18 cellular contexts compared by ENCODE assay signal in genomic region chr11:47913569-47914244, GRCh38.
DNase-seq lines count a peak whose midpoint lies in the region; ATAC-seq and TF ChIP-seq lines count a peak whose summit lies in the region.
"Had no signal": no experiment of that assay in that cellular context is flagged by ENCODE, and none has a peak within 500 bp of the region (broad histone marks: within the 10 kb centered on the region; RNA-seq: fewer than 3 reads in every experiment).

No MANE protein-coding gene starts in this region.

- H3K27ac Mint-ChIP-seq in CD8-positive, alpha-beta T cell, result peak overlapping the region; percentile 3
- H3K27ac Mint-ChIP-seq in memory B cell, result peak overlapping the region; percentile 81
- H3K27ac Mint-ChIP-seq: T-helper 1 cell treated with Interleukin-12 subunit alpha and Interleukin-12 subunit beta and Interleukin-4 antibody, amounts not matched to agents 30 μg/mL and 1 μg/mL, for 36 hours had no signal

- no peak for TF ChIP-seq CTCF in A673 (conservative IDR thresholded peaks at IDR 0.05; ENCODE audit: low read depth, low read length)
- TF ChIP-seq CTCF in CD8-positive, alpha-beta T cell (IDR thresholded peaks at IDR 0.05), result no peak
- no peak for TF ChIP-seq CTCF in OCI-LY7 (conservative IDR thresholded peaks at IDR 0.05; ENCODE audit: low read length)
- no peak for TF ChIP-seq CTCF in breast epithelium (IDR thresholded peaks at IDR 0.05)

- CTCF ChIA-PET in A673 (lab: Charles Lee), result no interaction called here
- CTCF ChIA-PET in CD8-positive, alpha-beta T cell (lab: Charles Lee), result interaction anchor here (0.6 kb wide), 1 partner anchor 36 kb away, joined by 4 read pairs; no protein-coding TSS in a partner anchor
- CTCF ChIA-PET in OCI-LY7 (lab: Charles Lee; ENCODE audit: unreplicated experiment), result interaction anchor here (0.9 kb wide), 1 partner anchor 194 kb away, joined by 3 read pairs; no protein-coding TSS in a partner anchor

- DNase-seq in A673 (ENCODE audit: low spot score), result peak; percentile 39
- no peak for DNase-seq in CD8-positive, alpha-beta T cell
- no peak for DNase-seq in OCI-LY7 (ENCODE audit: low spot score)
- no peak for DNase-seq in memory B cell (ENCODE audit: low spot score in 2 of 2)
- DNase-seq in breast epithelium (ENCODE audit: low spot score in 2 of 2), result no peak
- no peak for DNase-seq in DMS153 (lab: John Stamatoyannopoulos, UW)
- DNase-seq: ACHN; COR-L47; DMS53; NCI-H2029 treated with DMSO at 0.1 percent for 48 hours; NCI-H510A treated with DMSO at 0.1 percent for 48 hours; NK-92 treated with Interleukin-12 subunit alpha and Interleukin-12 subunit beta, amount 100 ng/mL, for 24 hours had no signal

- no peaks in the 10 kb centered on the region for H3K9me2 ChIP-seq in OCI-LY7 (ENCODE audit: insufficient read depth, low read length)

- H3K79me2 ChIP-seq in OCI-LY7 (ENCODE audit: insufficient read depth, low read depth, low read length), result no peaks in the 10 kb centered on the region

- H3K4me1 Mint-ChIP-seq in CD8-positive, alpha-beta T cell (ENCODE audit: low read depth), result peaks cover 29% of the 10 kb centered on the region
- peaks cover 48% of the 10 kb centered on the region for H3K4me1 Mint-ChIP-seq in memory B cell

- no peaks in the 10 kb centered on the region for H3K27me3 Mint-ChIP-seq in CD8-positive, alpha-beta T cell (ENCODE audit: low read depth)
- peaks cover 1% of the 10 kb centered on the region for H3K27me3 Mint-ChIP-seq in memory B cell

- no peaks in the 10 kb centered on the region for H3K9me3 ChIP-seq in A673 (ENCODE audit: low read depth, low read length, poor library complexity, severe bottlenecking)
- no peaks in the 10 kb centered on the region for H3K9me3 ChIP-seq in CD8-positive, alpha-beta T cell (ENCODE audit: low read length)
- H3K9me3 ChIP-seq in OCI-LY7 (ENCODE audit: low read length), result no peaks in the 10 kb centered on the region
- H3K9me3 ChIP-seq in breast epithelium, result no peaks in the 10 kb centered on the region

- peak overlapping the region; percentile 2; the same call in 1 of the 2 replicates for H3K4me2 ChIP-seq in OCI-LY7 (ENCODE audit: low read length)
- H3K4me2 ChIP-seq: KMS-11 had no signal

- POLR2A ChIA-PET in A673 (lab: Charles Lee; ENCODE audit: low non-redundant PET) (no interaction called here), OCI-LY7 (lab: Charles Lee) (interaction anchor here (0.7 to 1.5 kb wide), 4 partner anchors 12 to 77 kb away, joined by 3 to 5 read pairs (median 4); no protein-coding TSS in a partner anchor)
- POLR2A ChIA-PET in CD8-positive, alpha-beta T cell (lab: Charles Lee), result no interaction called here

- no peaks in the 10 kb centered on the region for H3K27me3 ChIP-seq in A673 (replicated peaks; ENCODE audit: insufficient read depth, low read depth, low read length, poor library complexity)
- H3K27me3 ChIP-seq in CD8-positive, alpha-beta T cell (ENCODE audit: insufficient read depth, low read length), result no peaks in the 10 kb centered on the region
- H3K27me3 ChIP-seq in breast epithelium, result no peaks in the 10 kb centered on the region

- no peaks in the 10 kb centered on the region for H4K20me1 ChIP-seq in OCI-LY7 (ENCODE audit: insufficient read depth, low read length)

- H3K9me3 Mint-ChIP-seq in CD8-positive, alpha-beta T cell, result no peaks in the 10 kb centered on the region
- H3K9me3 Mint-ChIP-seq in memory B cell, result no peaks in the 10 kb centered on the region
- H3K9me3 Mint-ChIP-seq: T-helper 1 cell treated with Interleukin-12 subunit alpha and Interleukin-12 subunit beta and Interleukin-4 antibody, amounts not matched to agents 30 μg/mL and 1 μg/mL, for 36 hours had no signal

- no peak overlapping the region for H3K27ac ChIP-seq in A673 (ENCODE audit: low read depth, low read length, poor library complexity, severe bottlenecking)
- H3K27ac ChIP-seq in CD8-positive, alpha-beta T cell (ENCODE audit: low read depth, low read length), result no peak overlapping the region
- no peak overlapping the region for H3K27ac ChIP-seq in OCI-LY7 (ENCODE audit: low read depth, low read length, poor library complexity, severe bottlenecking)
- H3K27ac ChIP-seq in breast epithelium, result no peak overlapping the region
- H3K27ac ChIP-seq: KMS-11, PC-9, SK-N-MC had no signal

- no peak for TF ChIP-seq POLR2A in breast epithelium (IDR thresholded peaks at IDR 0.05)

- intact Hi-C loops in A673 (cut with micrococcal nuclease; ENCODE audit: unreplicated experiment), result no loop called here
- intact Hi-C loops in CD8-positive, alpha-beta T cell (cut with DNase I, micrococcal nuclease), result no loop called here
- intact Hi-C loops in OCI-LY7 (cut with micrococcal nuclease; ENCODE audit: unreplicated experiment), result no loop called here
- intact Hi-C loops in breast epithelium (cut with DNase I; ENCODE audit: low total_unique reads), result no loop called here

- H2AFZ ChIP-seq in OCI-LY7 (ENCODE audit: low read length), result no peak overlapping the region
- H2AFZ ChIP-seq: PC-9 had no signal

- BruUV-seq in A673 (replicated peaks; lab: Mats Ljungman, UMichigan) (no TSS peak), OCI-LY7 (replicated peaks; lab: Mats Ljungman, UMichigan) (no TSS peak)

- ATAC-seq in CD8-positive, alpha-beta T cell, result no peak
- ATAC-seq in memory B cell (ENCODE audit: low read depth), result peak; percentile 4
- no peak for ATAC-seq in HG03280 (IDR thresholded peaks at IDR 0.05; ENCODE audit: unreplicated experiment)
- ATAC-seq in HG03175 (IDR thresholded peaks at IDR 0.05; ENCODE audit: unreplicated experiment), result no peak

- H3K4me1 ChIP-seq in A673 (ENCODE audit: insufficient read depth, low read length, poor library complexity, severe bottlenecking) (peaks cover 26% of the 10 kb centered on the region), OCI-LY7 (ENCODE audit: insufficient read depth, low read length, poor library complexity, severe bottlenecking) (peaks cover 46% of the 10 kb centered on the region), breast epithelium (no peaks in the 10 kb centered on the region)
- peaks cover 23% of the 10 kb centered on the region for H3K4me1 ChIP-seq in CD8-positive, alpha-beta T cell (ENCODE audit: insufficient read depth, low read length)

- no peaks in the 10 kb centered on the region for H3K36me3 ChIP-seq in A673 (ENCODE audit: insufficient read depth, low read length, poor library complexity, severe bottlenecking)
- H3K36me3 ChIP-seq in CD8-positive, alpha-beta T cell (ENCODE audit: insufficient read depth, low read length), result no peaks in the 10 kb centered on the region
- H3K36me3 ChIP-seq in OCI-LY7 (ENCODE audit: insufficient read depth, low read length), result no peaks in the 10 kb centered on the region
- H3K36me3 ChIP-seq in breast epithelium, result no peaks in the 10 kb centered on the region

- no peak overlapping the region for H3K4me3 ChIP-seq in A673 (ENCODE audit: low read depth, low read length, poor library complexity, severe bottlenecking)
- no peak overlapping the region for H3K4me3 ChIP-seq in CD8-positive, alpha-beta T cell (ENCODE audit: low read depth, low read length)
- no peak overlapping the region for H3K4me3 ChIP-seq in OCI-LY7 (ENCODE audit: low read depth, low read length, poor library complexity, severe bottlenecking)
- H3K4me3 ChIP-seq in breast epithelium, result no peak overlapping the region
- H3K4me3 ChIP-seq: PC-9, SK-N-MC had no signal

- no peak overlapping the region for H3K4me3 Mint-ChIP-seq in CD8-positive, alpha-beta T cell
- no peak overlapping the region for H3K4me3 Mint-ChIP-seq in memory B cell
- H3K4me3 Mint-ChIP-seq: T-helper 1 cell treated with Interleukin-12 subunit alpha and Interleukin-12 subunit beta and Interleukin-4 antibody, amounts not matched to agents 30 μg/mL and 1 μg/mL, for 36 hours had no signal

- no peaks in the 10 kb centered on the region for H3K36me3 Mint-ChIP-seq in CD8-positive, alpha-beta T cell
- no peaks in the 10 kb centered on the region for H3K36me3 Mint-ChIP-seq in memory B cell
